ENCODE assay signal across 9 cellular contexts in the genomic region with DNA sequence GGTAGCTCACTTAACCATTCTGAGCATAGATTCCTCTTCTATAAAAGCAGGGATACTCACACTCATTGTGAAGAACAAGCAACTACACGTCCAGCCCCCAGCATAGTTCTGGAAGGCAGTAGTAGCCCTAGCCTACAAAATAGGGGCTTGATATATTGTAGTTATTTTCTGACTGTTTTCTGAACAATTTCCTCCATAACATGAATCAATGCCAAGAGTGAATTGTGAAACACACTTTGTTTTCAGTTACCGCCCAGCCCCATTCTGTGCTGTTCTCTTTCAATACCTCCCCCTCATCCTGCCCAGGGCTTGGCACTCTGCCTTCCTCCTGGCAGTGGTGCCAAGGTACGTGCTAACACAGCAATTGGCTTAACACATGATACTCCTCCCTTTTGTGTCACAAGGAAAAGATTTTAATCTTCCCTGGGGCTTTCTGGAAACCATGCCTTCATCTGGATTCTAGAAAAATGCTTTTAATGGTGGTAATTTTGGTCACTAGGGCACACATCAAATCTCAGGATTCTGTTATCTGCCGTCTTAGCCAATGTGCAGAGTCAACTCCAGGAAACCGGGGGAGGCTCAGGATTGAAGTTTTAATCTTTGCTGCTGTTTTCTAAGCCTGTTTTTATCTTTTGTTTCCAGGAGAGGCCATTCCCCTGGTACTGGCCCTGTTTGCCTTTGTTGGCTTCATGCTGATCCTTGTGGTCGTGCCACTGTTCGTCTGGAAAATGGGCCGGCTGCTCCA. TPM values are rescaled to one million over a fixed set of nuclear protein-coding genes. Genes with fewer than 3 reads are reported as not detected.
DNase-seq lines count a peak whose midpoint lies in the region; ATAC-seq, FAIRE-seq and TF ChIP-seq lines count a peak whose summit lies in the region.
"Had no signal": no experiment of that assay in that cellular context is flagged by ENCODE, and none has a peak within 500 bp of the region (broad histone marks: within the 10 kb centered on the region; RNA-seq: fewer than 3 reads in every experiment).

No MANE protein-coding gene starts in this region.

- CTCF ChIA-PET in endothelial cell of umbilical vein (lab: Charles Lee) = interaction anchor here (0.8 to 1.5 kb wide), 3 partner anchors 10 to 19 kb away, joined by 5 to 6 read pairs (median 6); no protein-coding TSS in a partner anchor

- peak overlapping the region; percentile 65 for H3K4me2 ChIP-seq in endothelial cell of umbilical vein (ENCODE audit: insufficient read depth, low read length)

- intact Hi-C loops in endothelial cell of umbilical vein (cut with micrococcal nuclease) = loop anchor here (1.0 to 5.0 kb wide), 2 partner anchors 133 to 177 kb away; a partner anchor contains a TSS

- dilution Hi-C loops in endothelial cell of umbilical vein (cut with MboI; ENCODE audit: extremely low pct_ligation_motif_present, low sequenced_read_pairs) = no loop called here

- H3K4me1 ChIP-seq in endothelial cell of umbilical vein (ENCODE audit: control insufficient read depth, extremely low read depth, insufficient read depth, low read length) = peaks cover 15% of the 10 kb centered on the region

- peak; percentile 94 for FAIRE-seq in endothelial cell of umbilical vein (lab: Jason Lieb, UNC)
- FAIRE-seq: H1 had no signal

- no peak for ATAC-seq in HG03139 (IDR thresholded peaks at IDR 0.05; ENCODE audit: unreplicated experiment)

- no peaks in the 10 kb centered on the region for H3K79me2 ChIP-seq in endothelial cell of umbilical vein (ENCODE audit: control insufficient read depth, insufficient read depth, low read length)

- H3K27me3 ChIP-seq in endothelial cell of umbilical vein (ENCODE audit: control insufficient read depth in 2 of 2, insufficient read depth in 2 of 2, low read length in 2 of 2) (no peaks in the 10 kb centered on the region), H7 (ENCODE audit: control insufficient read depth, insufficient read depth, low read length) (no peaks in the 10 kb centered on the region)

- H2AFZ ChIP-seq in endothelial cell of umbilical vein (ENCODE audit: low read depth, low read length) = peak overlapping the region; percentile 85

- H3K9me1 ChIP-seq in endothelial cell of umbilical vein (replicated peaks; ENCODE audit: control insufficient read depth, extremely low read depth, insufficient read depth, low read length) = no peaks in the 10 kb centered on the region

- POLR2A ChIA-PET in endothelial cell of umbilical vein (lab: Charles Lee) = no interaction called here

- H3K9ac ChIP-seq in endothelial cell of umbilical vein (replicated peaks; ENCODE audit: extremely low read depth, insufficient read depth, low read length) = no peak overlapping the region

- no peak for TF ChIP-seq CTCF in endothelial cell of umbilical vein (IDR thresholded peaks at IDR 0.05; ENCODE audit: extremely low read depth in 1 of 2, insufficient read depth in 1 of 2, low read depth in 1 of 2, low read length in 2 of 2)

- DNase-seq in DMS 273 (lab: John Stamatoyannopoulos, UW; ENCODE audit: unreplicated experiment) = peak; percentile 91
- DNase-seq in NCI-H345 (lab: John Stamatoyannopoulos, UW) = peak; percentile 70
- peak; percentile 98 for DNase-seq in endothelial cell of umbilical vein (ENCODE audit: low read depth, low spot score)
- DNase-seq in occipital lobe (lab: John Stamatoyannopoulos, UW) = peak; percentile 70
- DNase-seq in H7 = no peak
- no peak for DNase-seq in NCI-H748 treated with DMSO at 0.1 percent for 48 hours (lab: John Stamatoyannopoulos, UW)
- no peak for DNase-seq in NCI-H146 treated with DMSO at 0.1 percent for 48 hours (lab: John Stamatoyannopoulos, UW; ENCODE audit: unreplicated experiment)

- no peaks in the 10 kb centered on the region for H4K20me1 ChIP-seq in endothelial cell of umbilical vein (replicated peaks; ENCODE audit: control insufficient read depth, extremely low read depth, insufficient read depth, low read length)

- peak overlapping the region; percentile 32 for H3K27ac ChIP-seq in endothelial cell of umbilical vein (ENCODE audit: insufficient read depth, low read depth, low read length)

- H3K4me3 ChIP-seq in endothelial cell of umbilical vein (replicated peaks in 1 of 3; ENCODE audit: insufficient read depth in 1 of 3, low read depth in 1 of 3, low read length in 3 of 3) = no peak overlapping the region
- H3K4me3 ChIP-seq in H7 (ENCODE audit: insufficient read depth, low read depth, low read length) = no peak overlapping the region

- H3K9me3 ChIP-seq in endothelial cell of umbilical vein (replicated peaks; ENCODE audit: control insufficient read depth, insufficient read depth, low read length) = no peaks in the 10 kb centered on the region

- no peak for TF ChIP-seq POLR2A in endothelial cell of umbilical vein (IDR thresholded peaks at IDR 0.05; ENCODE audit: low read depth, low read length)

- H3K36me3 ChIP-seq in endothelial cell of umbilical vein (ENCODE audit: control insufficient read depth in 2 of 2, extremely low read depth in 1 of 2, insufficient read depth in 2 of 2, low read length in 2 of 2) (no peaks in the 10 kb centered on the region), H7 (replicated peaks; ENCODE audit: control insufficient read depth, insufficient read depth, low read length) (no peaks in the 10 kb centered on the region)

- BruUV-seq in endothelial cell of umbilical vein (replicated peaks; lab: Mats Ljungman, UMichigan) = no TSS peak

TF ChIP-seq in endothelial cell of umbilical vein, 7 proteins besides CTCF, POLR2A, EP300 and RAD21:
- peak; percentile 84 for TF ChIP-seq GATA2 (IDR thresholded peaks at IDR 0.05; ENCODE audit: insufficient read depth, insufficient read length, low read depth, low read length)
- no peak for TF ChIP-seq FOS (IDR thresholded peaks at IDR 0.05; ENCODE audit: borderline replicate concordance, insufficient read depth, low read length)
- no peak for TF ChIP-seq JUN (IDR thresholded peaks at IDR 0.05; ENCODE audit: borderline replicate concordance, insufficient read depth, insufficient read length, low read depth)
- peak; percentile 40 for TF ChIP-seq POLR2AphosphoS5 (IDR thresholded peaks at IDR 0.05; ENCODE audit: insufficient read depth, low read depth, low read length)
- TF ChIP-seq, protein P1, sequence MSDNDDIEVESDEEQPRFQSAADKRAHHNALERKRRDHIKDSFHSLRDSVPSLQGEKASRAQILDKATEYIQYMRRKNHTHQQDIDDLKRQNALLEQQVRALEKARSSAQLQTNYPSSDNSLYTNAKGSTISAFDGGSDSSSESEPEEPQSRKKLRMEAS (IDR thresholded peaks at IDR 0.05; ENCODE audit: insufficient read depth, insufficient read length) = no peak
- TF ChIP-seq MYC (IDR thresholded peaks at IDR 0.05; ENCODE audit: low read depth, low read length) = no peak
- no peak for TF ChIP-seq EZH2 (IDR thresholded peaks at IDR 0.05; ENCODE audit: borderline replicate concordance, low read depth, low read length, severe bottlenecking)

RNA-seq across cellular contexts. Expression of a gene that starts 37.2 kb away (rescaled TPM):
- total RNA-seq in endothelial cell of umbilical vein (1.6 and 2.5 TPM in 2 replicates), occipital lobe (0.62 TPM)
- 0.65 and 0.79 TPM in 2 replicates for polyA plus RNA-seq in endothelial cell of umbilical vein
- polyA plus RNA-seq in endothelial cell of umbilical vein (2011; cell fraction: cytosol; rRNA removed) = 0.57 and 0.72 TPM in 2 replicates
- 6.6 and 6.8 TPM in 2 replicates for polyA plus RNA-seq in endothelial cell of umbilical vein (2011; cell fraction: nucleus; rRNA removed)
- polyA plus RNA-seq in endothelial cell of umbilical vein (2012) = 0.37 and 0.46 TPM in 2 replicates
- polyA minus RNA-seq in endothelial cell of umbilical vein = 3.2 and 4.1 TPM in 2 replicates
- polyA minus RNA-seq in endothelial cell of umbilical vein (2011; cell fraction: cytosol; rRNA and poly(A)+ RNA removed) = 17.4 TPM
- polyA minus RNA-seq in endothelial cell of umbilical vein (2011; cell fraction: nucleus; rRNA and poly(A)+ RNA removed) = 8.5 and 15.5 TPM in 2 replicates
- total RNA-seq in H7 (2014; rRNA removed; shearing (Covaris generic)) = 3.2 and 4.6 TPM in 2 replicates

Comparison
In these comparisons a context has a peak if more than half of its experiments do, and no peak if none do; other contexts are left out.
1. DNase-seq: peak in DMS 273 (single experiment), NCI-H345 (single experiment), endothelial cell of umbilical vein (single experiment) and occipital lobe (single experiment); none in H7 (single experiment), NCI-H748 treated with DMSO at 0.1 percent for 48 hours (single experiment) and NCI-H146 treated with DMSO at 0.1 percent for 48 hours (single experiment).